Comparison of ENCODE assay signal across 8 cellular contexts in the genomic region with DNA sequence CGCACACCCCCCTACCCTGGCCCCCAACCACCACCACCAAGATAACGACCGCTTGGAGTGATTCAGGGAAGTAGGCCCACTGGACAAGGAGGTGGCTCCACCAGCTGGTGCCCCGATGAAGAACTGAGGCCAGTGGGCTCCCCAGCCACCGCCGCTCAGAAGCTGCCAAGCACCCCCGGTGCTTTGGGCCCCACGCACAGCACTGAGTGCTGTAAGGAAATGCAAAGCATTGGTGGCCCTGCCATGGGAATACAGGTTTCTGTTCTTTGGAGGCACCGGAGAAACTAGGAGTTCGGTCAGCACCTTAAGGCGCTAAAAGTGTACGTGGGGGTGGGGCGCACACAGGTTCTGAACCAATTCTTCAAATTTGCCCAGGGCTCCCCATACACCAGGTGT. TPM values are rescaled to one million over a fixed set of nuclear protein-coding genes. Genes with fewer than 3 reads are reported as not detected.
DNase-seq lines count a peak whose midpoint lies in the region; ATAC-seq and TF ChIP-seq lines count a peak whose summit lies in the region.

No MANE protein-coding gene starts in this region.

- ATAC-seq in SK-N-SH treated with all-trans-retinoic acid at 6 μM for 48 hours (peak; percentile 8), GM21528 (IDR thresholded peaks at IDR 0.05; ENCODE audit: low FRiP score, unreplicated experiment) (no peak), GM21381 (IDR thresholded peaks at IDR 0.05; ENCODE audit: unreplicated experiment) (no peak)

- H4K20me1 ChIP-seq in osteoblast (ENCODE audit: insufficient read depth, low read length), result peaks cover 14% of the 10 kb centered on the region

- peak overlapping the region; percentile 99 for H3K27ac Mint-ChIP-seq in Caco-2 (ENCODE audit: unreplicated experiment)

- peaks cover 80% of the 10 kb centered on the region for H3K4me1 ChIP-seq in Caco-2
- H3K4me1 ChIP-seq in osteoblast (ENCODE audit: insufficient read depth, low read length), result peaks cover 47% of the 10 kb centered on the region

- H3K4me1 Mint-ChIP-seq in Caco-2 (ENCODE audit: low read depth, unreplicated experiment), result peaks cover 64% of the 10 kb centered on the region

- TF ChIP-seq CTCF in Caco-2 (IDR thresholded peaks at IDR 0.05; ENCODE audit: insufficient read depth in 1 of 2, low read depth in 1 of 2, low read length in 1 of 2, severe bottlenecking in 1 of 2, unreplicated experiment in 1 of 2) (peak; percentile 11 to 58), fibroblast of the aortic adventitia (IDR thresholded peaks at IDR 0.05; ENCODE audit: insufficient read depth, low read length) (peak; percentile 1), osteoblast (IDR thresholded peaks at IDR 0.05; ENCODE audit: extremely low read depth, low read depth, low read length) (no peak)

- H3K9me3 Mint-ChIP-seq in Caco-2 (ENCODE audit: unreplicated experiment), result no peaks in the 10 kb centered on the region

- H3K4me3 ChIP-seq in Caco-2 (ENCODE audit: low read depth, low read length) (peak overlapping the region; percentile 89), fibroblast of the aortic adventitia (ENCODE audit: low read depth, low read length) (peak overlapping the region; percentile 92), osteoblast (ENCODE audit: insufficient read depth, low read length) (peak overlapping the region; percentile 86)

- peak; percentile 79 for DNase-seq in Caco-2
- no peak for DNase-seq in fibroblast of the aortic adventitia (ENCODE audit: low read depth)
- no peak for DNase-seq in osteoblast (ENCODE audit: insufficient read length, low spot score, missing footprints)
- no peak for DNase-seq in GM03348 (ENCODE audit: low spot score)
- DNase-seq in NCI-H2171 (lab: John Stamatoyannopoulos, UW), result no peak

- peaks cover 35% of the 10 kb centered on the region for H3K79me2 ChIP-seq in osteoblast (ENCODE audit: insufficient read depth, low read length)

- intact Hi-C loops in Caco-2 (cut with micrococcal nuclease; ENCODE audit: unreplicated experiment), result loop anchor here (1.0 to 2.0 kb wide), 5 partner anchors 8 to 123 kb away; no protein-coding TSS in a partner anchor

- CTCF ChIA-PET in Caco-2 (lab: Charles Lee), result interaction anchor here (0.6 to 4.6 kb wide), 14 partner anchors 8 to 561 kb away, joined by 3 to 39 read pairs (median 6); no protein-coding TSS in a partner anchor

- H3K4me3 Mint-ChIP-seq in Caco-2 (ENCODE audit: unreplicated experiment), result peak overlapping the region; percentile 95

- H3K36me3 Mint-ChIP-seq in Caco-2 (ENCODE audit: insufficient read depth, unreplicated experiment), result peaks cover 60% of the 10 kb centered on the region

- no TSS peak for BruUV-seq in Caco-2 (replicated peaks; lab: Mats Ljungman, UMichigan)

- POLR2A ChIA-PET in Caco-2 (lab: Charles Lee), result interaction anchor here (0.6 to 4.0 kb wide), 14 partner anchors 8 to 300 kb away, joined by 3 to 32 read pairs (median 6); partner anchors contain the start of gene ME3

- peak overlapping the region; percentile 70 for H3K27ac ChIP-seq in osteoblast (ENCODE audit: low read depth, low read length)

- H3K27me3 Mint-ChIP-seq in Caco-2 (ENCODE audit: insufficient read depth, unreplicated experiment), result no peaks in the 10 kb centered on the region

- H3K4me2 ChIP-seq in osteoblast (ENCODE audit: insufficient read depth, low read length), result peak overlapping the region; percentile 92

- H3K9me3 ChIP-seq in Caco-2 (no peaks in the 10 kb centered on the region), osteoblast (ENCODE audit: low read depth, low read length) (no peaks in the 10 kb centered on the region)

- H2AFZ ChIP-seq in osteoblast (ENCODE audit: low read length), result peak overlapping the region; percentile 62

- H3K27me3 ChIP-seq in Caco-2 (replicated peaks; ENCODE audit: control insufficient read depth, insufficient read depth, low read length), result no peaks in the 10 kb centered on the region
- H3K27me3 ChIP-seq in osteoblast (ENCODE audit: insufficient read depth, low read length), result no peaks in the 10 kb centered on the region

- H3K36me3 ChIP-seq in Caco-2 (ENCODE audit: control insufficient read depth, insufficient read depth, low read length), result no peaks in the 10 kb centered on the region
- no peaks in the 10 kb centered on the region for H3K36me3 ChIP-seq in osteoblast (ENCODE audit: insufficient read depth, low read length)

TF ChIP-seq in SK-N-SH treated with all-trans-retinoic acid at 6 μM for 48 hours, 23 proteins besides CTCF, POLR2A, EP300 and RAD21:
- TF ChIP-seq RARB (CRISPR knock-in tag; IDR thresholded peaks at IDR 0.05) (no peak), CSDC2 (CRISPR knock-in tag; IDR thresholded peaks at IDR 0.05) (no peak), TSHZ2 (CRISPR knock-in tag; IDR thresholded peaks at IDR 0.05) (no peak), BACH2 (CRISPR knock-in tag; IDR thresholded peaks at IDR 0.05; ENCODE audit: borderline replicate concordance) (no peak), ZNF70 (CRISPR knock-in tag; IDR thresholded peaks at IDR 0.05) (no peak), ZNF565 (CRISPR knock-in tag; conservative IDR thresholded peaks at IDR 0.05; ENCODE audit: low read depth) (no peak), ESRRG (CRISPR knock-in tag; IDR thresholded peaks at IDR 0.05) (no peak)
- TF ChIP-seq, protein P1, sequence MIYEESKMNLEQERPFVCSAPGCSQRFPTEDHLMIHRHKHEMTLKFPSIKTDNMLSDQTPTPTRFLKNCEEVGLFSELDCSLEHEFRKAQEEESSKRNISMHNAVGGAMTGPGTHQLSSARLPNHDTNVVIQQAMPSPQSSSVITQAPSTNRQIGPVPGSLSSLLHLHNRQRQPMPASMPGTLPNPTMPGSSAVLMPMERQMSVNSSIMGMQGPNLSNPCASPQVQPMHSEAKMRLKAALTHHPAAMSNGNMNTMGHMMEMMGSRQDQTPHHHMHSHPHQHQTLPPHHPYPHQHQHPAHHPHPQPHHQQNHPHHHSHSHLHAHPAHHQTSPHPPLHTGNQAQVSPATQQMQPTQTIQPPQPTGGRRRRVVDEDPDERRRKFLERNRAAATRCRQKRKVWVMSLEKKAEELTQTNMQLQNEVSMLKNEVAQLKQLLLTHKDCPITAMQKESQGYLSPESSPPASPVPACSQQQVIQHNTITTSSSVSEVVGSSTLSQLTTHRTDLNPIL (CRISPR knock-in tag; IDR thresholded peaks at IDR 0.05; ENCODE audit: low read depth), result no peak
TF ChIP-seq in SK-N-SH treated with all-trans-retinoic acid at 6 μM for 48 hours: peak in this region for 0.

RNA-seq across cellular contexts. Expression of gene PRSS23, which starts 0.7 kb away (rescaled TPM):
- total RNA-seq in Caco-2 (2022) (400 and 432 TPM in 2 replicates), fibroblast of the aortic adventitia (ENCODE audit: low replicate concordance) (132 and 410 TPM in 2 replicates), osteoblast (826 and 895 TPM in 2 replicates)

Comparison
In these comparisons a context has a peak if more than half of its experiments do, and no peak if none do; other contexts are left out.
1. DNase-seq: peak in Caco-2 (2 of 2); none in fibroblast of the aortic adventitia (single experiment), osteoblast (single experiment), GM03348 (single experiment) and NCI-H2171 (single experiment).
2. Peak in every context shown above with its lines, with median percentiles within 50 percentile points of each other: H3K4me3 ChIP-seq.